ENCODE assay signal across 8 cellular contexts in genomic region chr13:73715910-73716257, GRCh38.
DNase-seq lines count a peak whose midpoint lies in the region; ATAC-seq and TF ChIP-seq lines count a peak whose summit lies in the region.

No MANE protein-coding gene starts in this region.

- TF ChIP-seq CTCF in GM10248 (IDR thresholded peaks at IDR 0.05; ENCODE audit: control extremely low read depth, extremely low read depth, low read depth, missing control alignments): no peak
- no peak for TF ChIP-seq CTCF in colonic mucosa (IDR thresholded peaks at IDR 0.05)
- TF ChIP-seq CTCF in mesothelial cell of epicardium (IDR thresholded peaks at IDR 0.05; ENCODE audit: unreplicated experiment): no peak
- no peak for TF ChIP-seq CTCF in Peyer's patch (IDR thresholded peaks at IDR 0.05)

- ATAC-seq in GM21360 (IDR thresholded peaks at IDR 0.05; ENCODE audit: unreplicated experiment) (peak; percentile 62), HG03354 (IDR thresholded peaks at IDR 0.05; ENCODE audit: poor library complexity, severe bottlenecking, unreplicated experiment) (peak; percentile 59)

- H3K27me3 Mint-ChIP-seq in mesothelial cell of epicardium (ENCODE audit: low read depth): no peaks in the 10 kb centered on the region

- H3K9me3 ChIP-seq in colonic mucosa: no peaks in the 10 kb centered on the region
- no peaks in the 10 kb centered on the region for H3K9me3 ChIP-seq in Peyer's patch

- TF ChIP-seq POLR2A in Peyer's patch (IDR thresholded peaks at IDR 0.05): no peak

- peak overlapping the region; percentile 22 for H3K27ac ChIP-seq in colonic mucosa
- peak overlapping the region in 2 of 4 donors; percentile 30 to 43 for H3K27ac ChIP-seq in Peyer's patch

- no peak overlapping the region for H3K4me3 Mint-ChIP-seq in mesothelial cell of epicardium

- intact Hi-C loops in colonic mucosa (cut with DNase I): loop anchor here (10.0 kb wide), 1 partner anchor 661 kb away; the partner anchor contains the start of gene KLF5

- no peak overlapping the region for H3K27ac Mint-ChIP-seq in mesothelial cell of epicardium

- no peak overlapping the region for H3K9ac ChIP-seq in colonic mucosa (ENCODE audit: low read depth in 2 of 2, low read length in 2 of 2)

- H3K4me1 Mint-ChIP-seq in mesothelial cell of epicardium: peaks cover 10% of the 10 kb centered on the region

- H3K4me3 ChIP-seq in colonic mucosa (no peak overlapping the region), Peyer's patch (no peak overlapping the region)

- CTCF ChIA-PET in GM10248 (lab: Yijun Ruan, JAX): no interaction called here

- H3K4me1 ChIP-seq in colonic mucosa (no peaks in the 10 kb centered on the region), Peyer's patch (peaks cover 0 to 9% (median 0%) of the 10 kb centered on the region in 4 donors)

- peaks cover 31% of the 10 kb centered on the region for H3K36me3 Mint-ChIP-seq in mesothelial cell of epicardium

- H3K9me3 Mint-ChIP-seq in mesothelial cell of epicardium: peaks cover 6% of the 10 kb centered on the region

- DNase-seq in GM10248 (ENCODE audit: extremely low spot score): peak; percentile 24
- no peak for DNase-seq in colonic mucosa
- DNase-seq in COLO829 (ENCODE audit: low spot score): no peak
- DNase-seq in NCI-H1105 treated with DMSO at 0.1 percent for 48 hours (lab: John Stamatoyannopoulos, UW): no peak
- DNase-seq in mesothelial cell of epicardium (ENCODE audit: low spot score in 2 of 2, unreplicated experiment in 2 of 2): no peak
- DNase-seq in Peyer's patch: no peak

- H3K36me3 ChIP-seq in colonic mucosa (no peaks in the 10 kb centered on the region), Peyer's patch (peaks cover 0 to 5% (median 0%) of the 10 kb centered on the region in 3 donors)

- H3K27me3 ChIP-seq in colonic mucosa: no peaks in the 10 kb centered on the region
- H3K27me3 ChIP-seq in Peyer's patch: no peaks in the 10 kb centered on the region

- POLR2A ChIA-PET in GM10248 (lab: Yijun Ruan, JAX): no interaction called here
